In the genomic region with DNA sequence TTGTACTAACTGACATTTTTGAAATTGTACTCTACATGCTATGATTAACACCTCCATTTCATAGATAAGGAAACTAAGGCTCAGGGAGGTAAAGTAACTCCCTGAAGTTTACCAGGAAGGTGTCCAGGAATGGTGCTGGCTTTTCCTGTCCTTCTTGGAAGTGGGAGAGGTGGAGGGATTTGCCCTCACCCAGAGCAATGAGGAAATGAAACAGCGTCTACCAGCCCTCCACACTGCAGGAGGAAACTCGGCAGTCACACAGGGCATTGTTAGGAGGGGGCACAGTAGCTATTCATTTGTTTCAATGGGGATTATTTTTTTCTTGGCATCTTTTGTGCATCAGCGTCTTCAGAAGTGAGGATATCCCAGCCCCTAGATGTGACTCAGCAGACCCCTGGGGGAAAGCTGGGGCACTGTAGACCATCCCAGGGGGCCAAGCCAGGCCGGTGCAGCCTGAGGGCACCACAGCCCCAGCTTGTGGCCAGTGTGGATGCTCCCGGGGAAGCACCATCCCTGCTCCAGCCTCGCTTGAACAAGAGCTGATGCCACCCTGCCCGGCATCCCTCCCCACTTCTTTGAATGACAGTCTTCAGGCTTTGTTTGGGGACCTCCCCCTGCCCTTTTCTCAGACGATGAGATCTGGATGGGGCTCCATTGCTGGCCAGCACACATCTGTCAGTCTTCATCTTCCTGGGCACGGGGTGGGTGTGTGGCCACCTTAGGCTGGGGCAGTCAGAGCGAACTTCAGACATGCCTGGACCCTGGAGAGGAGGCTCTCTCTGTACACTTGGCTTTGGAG, we compare ENCODE assay signal across 24 cellular contexts.
DNase-seq lines count a peak whose midpoint lies in the region; ATAC-seq and TF ChIP-seq lines count a peak whose summit lies in the region.
"Had no signal": no experiment of that assay in that cellular context is flagged by ENCODE, and none has a peak within 500 bp of the region (broad histone marks: within the 10 kb centered on the region; RNA-seq: fewer than 3 reads in every experiment).

No MANE protein-coding gene starts in this region.

- no peaks in the 10 kb centered on the region; the same call in 1 of the 2 replicates for H3K9me3 ChIP-seq in BE2C
- H3K9me3 ChIP-seq in mucosa of descending colon = no peaks in the 10 kb centered on the region
- H3K9me3 ChIP-seq: neutrophil, prostate gland, tibial artery had no signal

- ATAC-seq in mucosa of descending colon = peak; percentile 91
- ATAC-seq in HG02938 (IDR thresholded peaks at IDR 0.05; ENCODE audit: unreplicated experiment) = no peak
- ATAC-seq: heart left ventricle, sciatic nerve had no signal

- TF ChIP-seq CTCF in BE2C (IDR thresholded peaks at IDR 0.05; ENCODE audit: low read depth, low read length) = peak; percentile 10; the same call in 1 of the 2 replicates
- TF ChIP-seq CTCF in astrocyte of the cerebellum (IDR thresholded peaks at IDR 0.05; ENCODE audit: low read depth, low read length, missing control alignments) = peak; percentile 11
- TF ChIP-seq CTCF in mucosa of descending colon (IDR thresholded peaks at IDR 0.05) = no peak

- H3K27me3 ChIP-seq in BE2C = no peaks in the 10 kb centered on the region
- H3K27me3 ChIP-seq: esophagus muscularis mucosa, heart left ventricle, neutrophil, tibial artery had no signal

- H3K4me1 ChIP-seq in BE2C (no peaks in the 10 kb centered on the region), mucosa of descending colon (ENCODE audit: low read depth) (peaks cover 6% of the 10 kb centered on the region)
- H3K4me1 ChIP-seq: prostate gland had no signal

- H3K4me3 ChIP-seq in BE2C (ENCODE audit: low read depth, low read length) = no peak overlapping the region
- no peak overlapping the region for H3K4me3 ChIP-seq in astrocyte of the cerebellum (ENCODE audit: low read depth, low read length)
- no peak overlapping the region for H3K4me3 ChIP-seq in mucosa of descending colon
- H3K4me3 ChIP-seq: esophagus muscularis mucosa, heart left ventricle, prostate gland, tibial artery had no signal

- no peak overlapping the region for H3K27ac ChIP-seq in caudate nucleus (ENCODE audit: low read depth, low read length)
- H3K27ac ChIP-seq: esophagus muscularis mucosa, heart left ventricle, neutrophil, prostate gland, tibial artery had no signal

- in situ Hi-C loops in astrocyte of the cerebellum (cut with HindIII; ENCODE audit: low sequenced_read_pairs) = loop anchor here (5.0 kb wide), 1 partner anchor 63 kb away; no protein-coding TSS in a partner anchor

- no peaks in the 10 kb centered on the region for H3K36me3 ChIP-seq in BE2C
- no peaks in the 10 kb centered on the region for H3K36me3 ChIP-seq in mucosa of descending colon (ENCODE audit: low read depth)
- H3K36me3 ChIP-seq: esophagus muscularis mucosa, heart left ventricle, neutrophil, prostate gland, tibial artery had no signal

- intact Hi-C loops in mucosa of descending colon (cut with DNase I, micrococcal nuclease) = no loop called here

- DNase-seq in BE2C = peak; percentile 28
- peak; percentile 39 for DNase-seq in HT1080 (ENCODE audit: low read depth)
- DNase-seq in astrocyte of the cerebellum (ENCODE audit: low read depth) = no peak
- DNase-seq in mucosa of descending colon = peak in 1 of 3 donors; percentile 39
- DNase-seq in caudate nucleus (lab: John Stamatoyannopoulos, UW) = no peak
- no peak for DNase-seq in GM03348 (ENCODE audit: low spot score)
- no peak for DNase-seq in germinal center (ENCODE audit: low spot score)
- DNase-seq: activated CD4-positive, alpha-beta T cell treated with anti-CD3 and anti-CD28 coated beads, Interleukin-2, amount 10 ng/mL, durations not matched to agents 24 days and 14 days; activated effector memory CD4-positive, alpha-beta T cell treated with Interleukin-2 at 50 U/mL for 16 hours; activated naive CD8-positive, alpha-beta T cell treated with anti-CD3 and anti-CD28 coated beads for 36 hours; DMS79 treated with DMSO at 0.1 percent for 48 hours; foreskin fibroblast; heart left ventricle; KG1; kidney; NCI-H345; NCI-H748 treated with DMSO at 0.1 percent for 48 hours; stimulated activated CD8-positive, alpha-beta memory T cell treated with anti-CD3 and anti-CD28 coated beads, Interleukin-4, amount 100 ng/mL, for 48 hours; tibial artery had no signal

Comparison
In these comparisons a context has a peak if more than half of its experiments do, and no peak if none do; other contexts are left out.
1. DNase-seq: peak in BE2C (single experiment) and HT1080 (single experiment); none in astrocyte of the cerebellum (single experiment), caudate nucleus (0 of 61), GM03348 (single experiment) and germinal center (single experiment).